In the genomic region with DNA sequence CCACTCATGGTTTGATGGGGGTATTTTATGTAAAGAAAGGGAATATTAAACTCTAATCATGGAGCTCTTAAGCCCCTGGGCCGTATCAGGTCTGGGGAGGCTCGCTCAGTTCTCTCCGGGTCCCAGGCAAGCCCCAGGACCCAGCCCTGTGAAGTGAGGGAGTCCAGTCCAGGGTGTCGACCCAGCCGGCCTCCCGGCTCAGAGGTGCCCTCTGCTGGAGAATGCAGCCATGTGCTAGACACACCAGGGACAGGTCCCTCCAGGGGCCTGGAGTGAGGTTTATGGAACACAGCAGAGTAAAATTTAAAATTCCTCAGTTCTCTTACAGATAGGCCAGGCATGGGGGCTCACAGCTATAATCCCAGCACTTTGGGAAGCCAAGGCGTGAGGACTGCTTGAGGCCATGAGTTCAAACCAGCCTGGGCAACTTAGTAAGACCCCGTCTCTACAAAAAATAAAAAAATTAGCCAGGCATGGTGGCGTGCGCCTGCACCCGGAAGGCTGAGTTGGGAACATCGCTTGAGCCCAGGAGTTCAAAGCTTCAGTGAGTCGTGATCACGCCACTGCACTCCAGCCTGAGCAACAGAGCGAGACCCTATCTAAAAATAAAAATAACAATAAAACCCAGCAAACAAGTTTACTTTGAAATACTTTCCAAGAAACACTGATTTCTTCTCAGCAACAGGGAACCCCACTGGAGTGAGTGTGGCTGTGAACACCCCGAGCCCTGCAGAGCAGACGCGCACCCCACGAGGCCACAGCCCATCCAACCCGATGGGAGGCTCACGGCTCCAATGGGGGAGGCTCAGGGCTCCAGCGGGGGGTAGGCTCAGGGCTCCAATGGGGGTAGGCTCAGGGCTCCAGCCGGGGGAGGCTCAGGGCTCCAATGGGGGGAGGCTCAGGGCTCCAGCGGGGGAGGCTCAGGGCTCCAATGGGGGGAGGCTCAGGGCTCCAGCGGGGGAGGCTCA, we compare ENCODE assay signal across 8 cellular contexts.
DNase-seq lines count a peak whose midpoint lies in the region; ATAC-seq, FAIRE-seq and TF ChIP-seq lines count a peak whose summit lies in the region.

No MANE protein-coding gene starts in this region.

- no peak overlapping the region for H2AFZ ChIP-seq in K562 (ENCODE audit: low read depth, low read length)

- TF ChIP-seq CTCF in LNCAP (IDR thresholded peaks at IDR 0.05) = peak; percentile 92
- TF ChIP-seq CTCF in K562 (IDR thresholded peaks at IDR 0.05 in 2 of 3, conservative IDR thresholded peaks at IDR 0.05 in 1 of 3; ENCODE audit: insufficient read depth in 2 of 3, low read depth in 1 of 3, low read length in 3 of 3) = peak; percentile 86 to 88 (median 87)

- peaks cover 8 to 45% of the 10 kb centered on the region in 2 experiments; a peak in 4 of 5 replicates for H3K4me1 ChIP-seq in K562 (replicated peaks in 1 of 2; ENCODE audit: control insufficient read depth in 2 of 2, insufficient read depth in 2 of 2, low read length in 2 of 2)

- POLR2A ChIA-PET in K562 (lab: Yijun Ruan, JAX) = no interaction called here

- no TSS peak for BruUV-seq in K562 (replicated peaks; lab: Mats Ljungman, UMichigan)

- intact Hi-C loops in K562 (cut with micrococcal nuclease) = loop anchor here (2.0 kb wide), 1 partner anchor 43 kb away; no protein-coding TSS in a partner anchor

- H4K20me1 ChIP-seq in K562 (replicated peaks; ENCODE audit: control insufficient read depth, insufficient read depth, low read length) = peaks cover 28% of the 10 kb centered on the region

- CTCF ChIA-PET in K562 (lab: Yijun Ruan, JAX; ENCODE audit: low intra/inter-chr PET ratio) = interaction anchor here (0.7 kb wide), 1 partner anchor 73 kb away, joined by 4 read pairs; a partner anchor contains a TSS

- no peak overlapping the region for H3K27ac ChIP-seq in K562 (ENCODE audit: extremely low read depth, low read depth, low read length)

- peaks cover 64% of the 10 kb centered on the region for H3K36me3 ChIP-seq in K562 (ENCODE audit: control insufficient read depth, insufficient read depth, low read length)

- peaks cover 37% of the 10 kb centered on the region for H3K79me2 ChIP-seq in K562 (ENCODE audit: control insufficient read depth, insufficient read depth, low read length)

- in situ Hi-C loops in K562 (cut with MboI) = no loop called here

- H3K9me3 ChIP-seq in K562 (replicated peaks; ENCODE audit: control insufficient read depth, insufficient read depth, low read depth, low read length) = peaks cover 13% of the 10 kb centered on the region

- ATAC-seq in K562 (peak; percentile 94), GM19452 (IDR thresholded peaks at IDR 0.05; ENCODE audit: unreplicated experiment) (no peak), HG03097 (IDR thresholded peaks at IDR 0.05; ENCODE audit: low FRiP score, unreplicated experiment) (no peak)

- H3K9me1 ChIP-seq in K562 (ENCODE audit: control insufficient read depth, insufficient read depth, low read length) = peaks cover 11% of the 10 kb centered on the region

- TF ChIP-seq RAD21 in K562 (CRISPR knock-in tag; conservative IDR thresholded peaks at IDR 0.05 in 1 of 2, IDR thresholded peaks at IDR 0.05 in 1 of 2) = peak; percentile 30 to 57

- H3K27me3 ChIP-seq in K562 (ENCODE audit: control insufficient read depth in 2 of 2, insufficient read depth in 2 of 2, low read length in 2 of 2) = no peaks in the 10 kb centered on the region

- WGBS in K562 (ENCODE audit: insufficient coverage, low coverage, missing lambda C conversion rate) = 79% methylated on average over 20 of the region's 25 CpGs

- no peak overlapping the region for H3K9ac ChIP-seq in K562 (ENCODE audit: insufficient read depth in 1 of 2, low read depth in 2 of 2, low read length in 2 of 2)

- no peak for TF ChIP-seq EP300 in K562 (IDR thresholded peaks at IDR 0.05; ENCODE audit: low read length)

- no peak for TF ChIP-seq POLR2A in K562 (conservative IDR thresholded peaks at IDR 0.05)

- no peak overlapping the region for H3K4me3 ChIP-seq in K562

- no peak overlapping the region for H3K4me2 ChIP-seq in K562 (ENCODE audit: insufficient read depth, low read length)

- DNase-seq in GM04504 (ENCODE audit: low read depth) (peak; percentile 21), UCSD-AML1 (lab: John Stamatoyannopoulos, UW; ENCODE audit: unreplicated experiment) (peak; percentile 68), K562 (ENCODE audit: extremely low read depth in 1 of 4, low spot score in 3 of 4) (peak; percentile 84 to 93 (median 88)), iPS-NIHi7 (ENCODE audit: extremely low spot score) (peak; percentile 99)
- DNase-seq in stimulated activated CD4-positive, alpha-beta T cell treated with anti-CD3 and anti-CD28 coated beads, Interleukin-1b, Interleukin-23, amount 100 ng/mL, for 1 hour (ENCODE audit: low read depth in 2 of 2) = peak; percentile 42 to 52

- peak; percentile 89 for FAIRE-seq in K562 (lab: Jason Lieb, UNC)

TF ChIP-seq in K562, 482 proteins besides CTCF, POLR2A, EP300 and RAD21 (continues in another document):
- TF ChIP-seq XRCC5 (IDR thresholded peaks at IDR 0.05; ENCODE audit: low read depth, low read length) = peak; percentile 80; the same call in 1 of the 2 replicates
- TF ChIP-seq, protein P1, sequence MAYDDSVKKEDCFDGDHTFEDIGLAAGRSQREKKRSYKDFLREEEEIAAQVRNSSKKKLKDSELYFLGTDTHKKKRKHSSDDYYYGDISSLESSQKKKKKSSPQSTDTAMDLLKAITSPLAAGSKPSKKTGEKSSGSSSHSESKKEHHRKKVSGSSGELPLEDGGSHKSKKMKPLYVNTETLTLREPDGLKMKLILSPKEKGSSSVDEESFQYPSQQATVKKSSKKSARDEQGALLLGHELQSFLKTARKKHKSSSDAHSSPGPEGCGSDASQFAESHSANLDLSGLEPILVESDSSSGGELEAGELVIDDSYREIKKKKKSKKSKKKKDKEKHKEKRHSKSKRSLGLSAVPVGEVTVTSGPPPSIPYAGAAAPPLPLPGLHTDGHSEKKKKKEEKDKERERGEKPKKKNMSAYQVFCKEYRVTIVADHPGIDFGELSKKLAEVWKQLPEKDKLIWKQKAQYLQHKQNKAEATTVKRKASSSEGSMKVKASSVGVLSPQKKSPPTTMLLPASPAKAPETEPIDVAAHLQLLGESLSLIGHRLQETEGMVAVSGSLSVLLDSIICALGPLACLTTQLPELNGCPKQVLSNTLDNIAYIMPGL (CRISPR knock-in tag; IDR thresholded peaks at IDR 0.05) = no peak
- TF ChIP-seq POLR2AphosphoS5 (IDR thresholded peaks at IDR 0.05; ENCODE audit: control insufficient read depth, insufficient read depth, low read depth, low read length) = no peak
- no peak for TF ChIP-seq ZKSCAN1 (IDR thresholded peaks at IDR 0.05; ENCODE audit: low read depth, low read length)
- TF ChIP-seq BCOR (IDR thresholded peaks at IDR 0.05) = no peak
- TF ChIP-seq, protein P2, sequence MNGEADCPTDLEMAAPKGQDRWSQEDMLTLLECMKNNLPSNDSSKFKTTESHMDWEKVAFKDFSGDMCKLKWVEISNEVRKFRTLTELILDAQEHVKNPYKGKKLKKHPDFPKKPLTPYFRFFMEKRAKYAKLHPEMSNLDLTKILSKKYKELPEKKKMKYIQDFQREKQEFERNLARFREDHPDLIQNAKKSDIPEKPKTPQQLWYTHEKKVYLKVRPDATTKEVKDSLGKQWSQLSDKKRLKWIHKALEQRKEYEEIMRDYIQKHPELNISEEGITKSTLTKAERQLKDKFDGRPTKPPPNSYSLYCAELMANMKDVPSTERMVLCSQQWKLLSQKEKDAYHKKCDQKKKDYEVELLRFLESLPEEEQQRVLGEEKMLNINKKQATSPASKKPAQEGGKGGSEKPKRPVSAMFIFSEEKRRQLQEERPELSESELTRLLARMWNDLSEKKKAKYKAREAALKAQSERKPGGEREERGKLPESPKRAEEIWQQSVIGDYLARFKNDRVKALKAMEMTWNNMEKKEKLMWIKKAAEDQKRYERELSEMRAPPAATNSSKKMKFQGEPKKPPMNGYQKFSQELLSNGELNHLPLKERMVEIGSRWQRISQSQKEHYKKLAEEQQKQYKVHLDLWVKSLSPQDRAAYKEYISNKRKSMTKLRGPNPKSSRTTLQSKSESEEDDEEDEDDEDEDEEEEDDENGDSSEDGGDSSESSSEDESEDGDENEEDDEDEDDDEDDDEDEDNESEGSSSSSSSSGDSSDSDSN (IDR thresholded peaks at IDR 0.05; ENCODE audit: borderline replicate concordance in 1 of 2, low read depth in 2 of 2, low read length in 2 of 2) = no peak
- TF ChIP-seq NEUROD1 (IDR thresholded peaks at IDR 0.05; ENCODE audit: borderline replicate concordance, low read depth, low read length, partially characterized antibody) = peak; percentile 85
- peak in 1 of 3 experiments; percentile 17 for TF ChIP-seq YY1 (IDR thresholded peaks at IDR 0.05; ENCODE audit: borderline replicate concordance in 1 of 3, control insufficient read depth in 1 of 3, extremely low read depth in 1 of 3, insufficient read depth in 3 of 3, insufficient read length in 1 of 3, insufficient replicate concordance in 2 of 3, low read depth in 1 of 3, low read length in 2 of 3)
- TF ChIP-seq, protein P3, sequence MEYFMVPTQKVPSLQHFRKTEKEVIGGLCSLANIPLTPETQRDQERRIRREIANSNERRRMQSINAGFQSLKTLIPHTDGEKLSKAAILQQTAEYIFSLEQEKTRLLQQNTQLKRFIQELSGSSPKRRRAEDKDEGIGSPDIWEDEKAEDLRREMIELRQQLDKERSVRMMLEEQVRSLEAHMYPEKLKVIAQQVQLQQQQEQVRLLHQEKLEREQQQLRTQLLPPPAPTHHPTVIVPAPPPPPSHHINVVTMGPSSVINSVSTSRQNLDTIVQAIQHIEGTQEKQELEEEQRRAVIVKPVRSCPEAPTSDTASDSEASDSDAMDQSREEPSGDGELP (CRISPR knock-in tag; IDR thresholded peaks at IDR 0.05; ENCODE audit: borderline replicate concordance) = no peak; the same call in 1 of the 2 replicates
- TF ChIP-seq STAG1 (CRISPR knock-in tag; IDR thresholded peaks at IDR 0.05; ENCODE audit: borderline replicate concordance) = peak; percentile 52; the same call in 1 of the 2 replicates
- TF ChIP-seq MYC (IDR thresholded peaks at IDR 0.05; ENCODE audit: low read depth, low read length) = peak; percentile 37; the same call in 1 of the 2 replicates
- TF ChIP-seq MYC (CRISPR knock-in tag; IDR thresholded peaks at IDR 0.05; ENCODE audit: borderline replicate concordance, low read depth) = no peak

Comparison
In these comparisons a context has a peak if more than half of its experiments do, and no peak if none do; other contexts are left out.
1. DNase-seq: peak in every context shown above with its lines; median percentile 99 in iPS-NIHi7; 88 in K562; 68 in UCSD-AML1; 47 in stimulated activated CD4-positive, alpha-beta T cell treated with anti-CD3 and anti-CD28 coated beads, Interleukin-1b, Interleukin-23, amount 100 ng/mL, for 1 hour; 21 in GM04504.